Comparison of ENCODE assay signal across 14 cellular contexts in the genomic region with DNA sequence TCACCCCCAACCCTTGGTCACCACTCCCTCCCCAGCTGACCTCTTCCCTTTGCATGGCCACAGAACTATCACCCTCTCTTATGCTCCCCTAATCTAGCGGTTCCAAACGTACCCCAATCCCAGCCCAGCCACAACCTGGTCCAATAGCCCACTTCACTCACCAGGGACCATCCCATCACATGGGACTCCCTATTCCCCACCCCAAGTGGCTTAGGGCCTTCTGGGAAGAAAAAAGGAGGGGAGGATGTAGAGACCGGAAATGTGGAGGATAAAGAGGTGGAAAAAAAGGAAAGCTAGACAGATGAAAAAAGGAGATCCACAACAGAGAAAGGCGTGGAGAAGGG. TPM values are rescaled to one million over a fixed set of nuclear protein-coding genes. Genes with fewer than 3 reads are reported as not detected.
DNase-seq lines count a peak whose midpoint lies in the region; ATAC-seq and TF ChIP-seq lines count a peak whose summit lies in the region.
"Had no signal": no experiment of that assay in that cellular context is flagged by ENCODE, and none has a peak within 500 bp of the region (broad histone marks: within the 10 kb centered on the region; RNA-seq: fewer than 3 reads in every experiment).

No MANE protein-coding gene starts in this region.

- H3K9ac ChIP-seq in HUES64 (ENCODE audit: low read depth, low read length), result no peak overlapping the region

- H3K36me3 ChIP-seq in CD4-positive, CD25-positive, alpha-beta regulatory T cell (ENCODE audit: control insufficient read depth, insufficient read depth, low read length), result no peaks in the 10 kb centered on the region
- no peaks in the 10 kb centered on the region for H3K36me3 ChIP-seq in HUES64 (ENCODE audit: insufficient read depth, low read length)
- H3K36me3 ChIP-seq: neutrophil, SJSA1 had no signal

- peaks cover 0 to 16% (median 4%) of the 10 kb centered on the region in 4 donors for H3K4me1 Mint-ChIP-seq in CD4-positive, CD25-positive, alpha-beta regulatory T cell
- H3K4me1 Mint-ChIP-seq in endothelial cell (ENCODE audit: unreplicated experiment) (peaks cover 11% of the 10 kb centered on the region), neural crest cell (peaks cover 21% of the 10 kb centered on the region)

- DNase-seq in CD4-positive, CD25-positive, alpha-beta regulatory T cell, result no peak
- no peak for DNase-seq in endothelial cell (ENCODE audit: low spot score)
- DNase-seq in neural crest cell (ENCODE audit: low read depth, low spot score), result no peak
- DNase-seq in activated CD4-positive, CD25-positive, alpha-beta regulatory T cell treated with anti-CD3 and anti-CD28 coated beads, Interleukin-2, amount 50 U/mL, for 72 hours, result no peak
- no peak for DNase-seq in middle frontal gyrus (ENCODE audit: extremely low spot score, low spot score)
- DNase-seq in caudate nucleus (lab: John Stamatoyannopoulos, UW), result no peak
- DNase-seq: NCI-H1105 treated with DMSO at 0.1 percent for 48 hours; NCI-H2227 treated with DMSO at 0.1 percent for 48 hours; stimulated activated naive CD4-positive, alpha-beta T cell treated with Interleukin-2 at 50 U/mL for 16 hours had no signal

- H3K9me3 ChIP-seq in CD4-positive, CD25-positive, alpha-beta regulatory T cell (ENCODE audit: control insufficient read depth in 2 of 2, low read length in 2 of 2), result no peaks in the 10 kb centered on the region
- peaks cover 3% of the 10 kb centered on the region; the same call in 1 of the 2 replicates for H3K9me3 ChIP-seq in HUES64 (ENCODE audit: insufficient read depth, low read depth, low read length)
- H3K9me3 ChIP-seq: neutrophil, SJSA1 had no signal

- H3K4me3 ChIP-seq in CD4-positive, CD25-positive, alpha-beta regulatory T cell (ENCODE audit: low read depth, low read length), result no peak overlapping the region
- peak overlapping the region; percentile 55 for H3K4me3 ChIP-seq in HUES64 (ENCODE audit: low read length)
- H3K4me3 ChIP-seq: SJSA1 had no signal

- H3K27me3 ChIP-seq in CD4-positive, CD25-positive, alpha-beta regulatory T cell (ENCODE audit: control insufficient read depth, insufficient read depth, low read length), result peaks cover 56% of the 10 kb centered on the region
- H3K27me3 ChIP-seq in HUES64 (ENCODE audit: insufficient read depth, low read length), result peaks cover 100% of the 10 kb centered on the region

- no peak overlapping the region for H3K27ac Mint-ChIP-seq in CD4-positive, CD25-positive, alpha-beta regulatory T cell
- H3K27ac Mint-ChIP-seq in endothelial cell (ENCODE audit: unreplicated experiment) (peak overlapping the region; percentile 78), neural crest cell (ENCODE audit: unreplicated experiment) (no peak overlapping the region)

- no peak for TF ChIP-seq CTCF in endothelial cell (IDR thresholded peaks at IDR 0.05; ENCODE audit: unreplicated experiment)
- TF ChIP-seq CTCF in neural crest cell (conservative IDR thresholded peaks at IDR 0.05), result no peak

- peak overlapping the region in 3 of 4 donors; percentile 34 to 59 (median 41) for H3K4me3 Mint-ChIP-seq in CD4-positive, CD25-positive, alpha-beta regulatory T cell
- H3K4me3 Mint-ChIP-seq in endothelial cell (ENCODE audit: unreplicated experiment) (peak overlapping the region; percentile 93), neural crest cell (peak overlapping the region; percentile 48)

- H3K27ac ChIP-seq in CD4-positive, CD25-positive, alpha-beta regulatory T cell (ENCODE audit: insufficient read depth, low read length, poor library complexity, severe bottlenecking), result no peak overlapping the region
- H3K27ac ChIP-seq in HUES64 (ENCODE audit: low read depth, low read length), result no peak overlapping the region
- H3K27ac ChIP-seq in caudate nucleus (ENCODE audit: low read depth, low read length), result no peak overlapping the region
- H3K27ac ChIP-seq: neutrophil, SJSA1 had no signal

- no peaks in the 10 kb centered on the region for H3K4me1 ChIP-seq in CD4-positive, CD25-positive, alpha-beta regulatory T cell (ENCODE audit: control insufficient read depth, insufficient read depth, low read length, poor library complexity, severe bottlenecking)
- H3K4me1 ChIP-seq in HUES64 (ENCODE audit: insufficient read depth, low read length), result peaks cover 3% of the 10 kb centered on the region; the same call in 1 of the 2 replicates
- H3K4me1 ChIP-seq: SJSA1 had no signal

- no peaks in the 10 kb centered on the region for H3K36me3 Mint-ChIP-seq in CD4-positive, CD25-positive, alpha-beta regulatory T cell
- peaks cover 4% of the 10 kb centered on the region for H3K36me3 Mint-ChIP-seq in endothelial cell (ENCODE audit: low read depth, unreplicated experiment)
- peaks cover 3% of the 10 kb centered on the region for H3K36me3 Mint-ChIP-seq in neural crest cell (ENCODE audit: low read depth)

- H3K27me3 Mint-ChIP-seq in CD4-positive, CD25-positive, alpha-beta regulatory T cell, result peaks cover 87% of the 10 kb centered on the region
- H3K27me3 Mint-ChIP-seq in endothelial cell (ENCODE audit: unreplicated experiment), result peaks cover 37% of the 10 kb centered on the region
- peaks cover 99% of the 10 kb centered on the region for H3K27me3 Mint-ChIP-seq in neural crest cell (ENCODE audit: low read depth)

- ATAC-seq in CD4-positive, CD25-positive, alpha-beta regulatory T cell (ENCODE audit: low read depth in 2 of 2), result no peak
- no peak for ATAC-seq in HG03442 (IDR thresholded peaks at IDR 0.05; ENCODE audit: unreplicated experiment)

- H3K9me3 Mint-ChIP-seq in CD4-positive, CD25-positive, alpha-beta regulatory T cell, result peaks cover 0 to 5% (median 0%) of the 10 kb centered on the region in 7 donors
- H3K9me3 Mint-ChIP-seq in endothelial cell (ENCODE audit: unreplicated experiment) (no peaks in the 10 kb centered on the region), neural crest cell (no peaks in the 10 kb centered on the region)

- WGBS in HUES64, result 58% methylated on average over 4 of the region's 4 CpGs

RNA-seq across cellular contexts. Expression of gene PAX2, which starts 30.3 kb away (rescaled TPM):
- not detected for total RNA-seq in CD4-positive, CD25-positive, alpha-beta regulatory T cell
- under 1 TPM in 1 of 4 donors, not detected in 3; 0.08 TPM for polyA plus RNA-seq in CD4-positive, CD25-positive, alpha-beta regulatory T cell
- 1.3 TPM for polyA plus RNA-seq in HUES64 (2013, experiment 1 of 2)
- polyA plus RNA-seq in HUES64 (2013, experiment 2 of 2), result 1.5 TPM
- total RNA-seq in endothelial cell (ENCODE audit: unreplicated experiment) (17.4 TPM), neural crest cell (1.0 and 1.5 TPM in 2 replicates)
- total RNA-seq: SJSA1, skeletal muscle tissue had no signal

Comparison
In these comparisons a context has a peak if more than half of its experiments do, and no peak if none do; other contexts are left out.
1. H3K4me3 Mint-ChIP-seq: peak in every context shown above with its lines; median percentile 93 in endothelial cell; 48 in neural crest cell; 41 in CD4-positive, CD25-positive, alpha-beta regulatory T cell.